Comparison of ENCODE assay signal across 17 cellular contexts in genomic region chr9:70205366-70206020, GRCh38. TPM values are rescaled to one million over a fixed set of nuclear protein-coding genes. Genes with fewer than 3 reads are reported as not detected.
DNase-seq lines count a peak whose midpoint lies in the region; TF ChIP-seq lines count a peak whose summit lies in the region.
"Had no signal": no experiment of that assay in that cellular context is flagged by ENCODE, and none has a peak within 500 bp of the region (broad histone marks: within the 10 kb centered on the region; RNA-seq: fewer than 3 reads in every experiment).

No MANE protein-coding gene starts in this region.

- no peaks in the 10 kb centered on the region for H3K27me3 ChIP-seq in Karpas-422 (ENCODE audit: low read length)
- no peaks in the 10 kb centered on the region for H3K27me3 ChIP-seq in SJCRH30
- H3K27me3 ChIP-seq in suprapubic skin: no peaks in the 10 kb centered on the region
- H3K27me3 ChIP-seq: BLaER1 treated with 17β-estradiol and CSF1 and Interleukin-3, amounts not matched to agents 10 nM and 100 nM; vagina had no signal

- no peak overlapping the region for H3K9ac ChIP-seq in Karpas-422 (ENCODE audit: low read length)
- H3K9ac ChIP-seq: BLaER1 treated with 17β-estradiol and CSF1 and Interleukin-3, amounts not matched to agents 10 nM and 100 nM had no signal

- 44% methylated on average over 3 of the region's 3 CpGs for WGBS in suprapubic skin

- DNase-seq in Karpas-422: peak; percentile 39
- DNase-seq in SJCRH30: peak; percentile 10 to 23
- DNase-seq in iPS-NIHi11 (ENCODE audit: low spot score): peak; percentile 13
- no peak for DNase-seq in suprapubic skin (ENCODE audit: low spot score in 2 of 2)
- no peak for DNase-seq in AG08396 (ENCODE audit: low spot score)
- no peak for DNase-seq in H4 (ENCODE audit: low spot score)
- no peak for DNase-seq in NCI-H774 (lab: John Stamatoyannopoulos, UW)
- DNase-seq: activated effector memory CD4-positive, alpha-beta T cell treated with anti-CD3 and anti-CD28 coated beads, Interleukin-2, amount 50 U/mL, for 16 hours; anterior cingulate cortex; DND-41; NCI-H446; stimulated activated naive CD4-positive, alpha-beta T cell; WERI-Rb-1 had no signal

- no peaks in the 10 kb centered on the region for H3K9me2 ChIP-seq in Karpas-422 (replicated peaks; ENCODE audit: insufficient read depth, low read length)

- H3K4me3 ChIP-seq in Karpas-422 (ENCODE audit: low read length) (no peak overlapping the region), SJCRH30 (no peak overlapping the region), suprapubic skin (peak overlapping the region; percentile 20)
- H3K4me3 ChIP-seq: BLaER1 treated with 17β-estradiol and CSF1 and Interleukin-3, amounts not matched to agents 10 nM and 100 nM; HAP-1; lung; vagina had no signal

- H3K4me2 ChIP-seq in Karpas-422 (ENCODE audit: low read depth, low read length, poor library complexity, severe bottlenecking): no peak overlapping the region
- H3K4me2 ChIP-seq: BLaER1 treated with 17β-estradiol and CSF1 and Interleukin-3, amounts not matched to agents 10 nM and 100 nM had no signal

- no peaks in the 10 kb centered on the region for H4K20me1 ChIP-seq in Karpas-422 (ENCODE audit: insufficient read depth, low read depth, low read length)
- H4K20me1 ChIP-seq: BLaER1 treated with 17β-estradiol and CSF1 and Interleukin-3, amounts not matched to agents 10 nM and 100 nM had no signal

- TF ChIP-seq CTCF in suprapubic skin (IDR thresholded peaks at IDR 0.05): no peak

- no peak for TF ChIP-seq POLR2A in suprapubic skin (IDR thresholded peaks at IDR 0.05)

- H3K27ac ChIP-seq in Karpas-422 (ENCODE audit: low read length) (no peak overlapping the region), SJCRH30 (no peak overlapping the region), suprapubic skin (peak overlapping the region; percentile 0)
- H3K27ac ChIP-seq: BLaER1 treated with 17β-estradiol and CSF1 and Interleukin-3, amounts not matched to agents 10 nM and 100 nM; vagina; WERI-Rb-1 had no signal

- H2AFZ ChIP-seq in Karpas-422 (ENCODE audit: low read length): no peak overlapping the region

- H3K4me1 ChIP-seq in Karpas-422 (ENCODE audit: low read length): no peaks in the 10 kb centered on the region
- no peaks in the 10 kb centered on the region for H3K4me1 ChIP-seq in SJCRH30
- no peaks in the 10 kb centered on the region for H3K4me1 ChIP-seq in suprapubic skin
- H3K4me1 ChIP-seq: BLaER1 treated with 17β-estradiol and CSF1 and Interleukin-3, amounts not matched to agents 10 nM and 100 nM; HAP-1; vagina had no signal

- no peak for TF ChIP-seq EP300 in suprapubic skin (IDR thresholded peaks at IDR 0.05)

- H3K9me3 ChIP-seq in Karpas-422 (ENCODE audit: low read length): no peaks in the 10 kb centered on the region
- H3K9me3 ChIP-seq in SJCRH30 (replicated peaks): no peaks in the 10 kb centered on the region
- H3K9me3 ChIP-seq in suprapubic skin: no peaks in the 10 kb centered on the region
- H3K9me3 ChIP-seq: vagina had no signal

- H3K79me2 ChIP-seq in Karpas-422 (ENCODE audit: low read length): no peaks in the 10 kb centered on the region

- H3K36me3 ChIP-seq in Karpas-422 (ENCODE audit: insufficient read depth, low read length) (no peaks in the 10 kb centered on the region), SJCRH30 (no peaks in the 10 kb centered on the region), suprapubic skin (no peaks in the 10 kb centered on the region)
- H3K36me3 ChIP-seq: BLaER1 treated with 17β-estradiol and CSF1 and Interleukin-3, amounts not matched to agents 10 nM and 100 nM; HAP-1; vagina; WERI-Rb-1 had no signal

RNA-seq across cellular contexts. Expression of gene SMC5, which starts 53.3 kb away (rescaled TPM):
- 18.8 and 42.8 TPM in 2 replicates for total RNA-seq in Karpas-422 (2014; rRNA removed; shearing (Covaris generic); ENCODE audit: low replicate concordance)
- total RNA-seq in SJCRH30 (2014; rRNA removed; shearing (Covaris generic)): 56.8 and 65.0 TPM in 2 replicates
- total RNA-seq in suprapubic skin: 10 to 100 TPM; 23.8 to 40.6 (median 27.3) TPM
- 10.8 and 15.3 TPM in 2 replicates for total RNA-seq in H4 (2014; rRNA removed; shearing (Covaris generic))

Comparison
In these comparisons a context has a peak if more than half of its experiments do, and no peak if none do; other contexts are left out.
1. DNase-seq: peak in Karpas-422 (single experiment), SJCRH30 (2 of 2) and iPS-NIHi11 (single experiment); none in suprapubic skin (0 of 2), AG08396 (single experiment), H4 (single experiment) and NCI-H774 (single experiment).